In the genomic region with DNA sequence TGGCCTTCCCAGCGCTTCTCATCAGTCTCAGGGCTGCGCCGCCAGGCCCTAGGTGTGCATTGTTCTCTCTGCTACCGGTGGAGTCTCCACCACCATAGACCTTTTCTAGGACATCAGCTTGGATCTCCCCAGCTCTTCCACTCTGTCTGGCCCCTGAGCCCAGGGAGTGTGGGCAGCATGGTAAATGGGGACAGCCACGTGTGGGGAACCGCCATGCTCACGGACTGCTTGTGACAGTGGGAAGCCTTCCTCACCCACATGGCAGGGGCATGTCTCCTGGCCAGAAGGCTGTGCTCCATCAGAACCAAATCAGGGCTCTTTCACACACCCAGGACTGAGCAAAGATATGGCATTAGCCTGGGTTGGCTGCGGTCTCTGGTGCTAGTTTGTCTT, we compare ENCODE assay signal across 21 cellular contexts. TPM values are rescaled to one million over a fixed set of nuclear protein-coding genes. Genes with fewer than 3 reads are reported as not detected.
"Had no signal": no experiment of that assay in that cellular context is flagged by ENCODE, and none has a peak within 500 bp of the region (broad histone marks: within the 10 kb centered on the region; RNA-seq: fewer than 3 reads in every experiment).

No MANE protein-coding gene starts in this region.

- H3K4me1 Mint-ChIP-seq: activated CD4-positive, alpha-beta T cell treated with anti-CD3 and anti-CD28 coated beads, Interleukin-2, amount 10 ng/mL, durations not matched to agents 24 days and 14 days; activated naive CD8-positive, alpha-beta T cell treated with anti-CD3 and anti-CD28 coated beads, Interleukin-2, amount 10 ng/mL, durations not matched to agents 7 days and 5 days; mesothelial cell of epicardium had no signal

- H3K27me3 ChIP-seq: heart left ventricle, neutrophil, right lobe of liver, testis had no signal

- H3K36me3 Mint-ChIP-seq: activated naive CD8-positive, alpha-beta T cell treated with anti-CD3 and anti-CD28 coated beads, Interleukin-2, amount 10 ng/mL, durations not matched to agents 7 days and 5 days; mesothelial cell of epicardium had no signal

- H3K4me1 ChIP-seq: heart left ventricle, prostate gland, testis had no signal

- ATAC-seq: heart left ventricle, right lobe of liver had no signal

- H3K4me3 ChIP-seq: heart left ventricle, prostate gland, right lobe of liver, testis had no signal

- H3K9me3 ChIP-seq: heart left ventricle, neutrophil, prostate gland, right lobe of liver, testis had no signal

- H3K4me3 Mint-ChIP-seq: activated CD4-positive, alpha-beta T cell treated with anti-CD3 and anti-CD28 coated beads, Interleukin-2, amount 10 ng/mL, durations not matched to agents 24 days and 14 days; activated naive CD8-positive, alpha-beta T cell treated with anti-CD3 and anti-CD28 coated beads, Interleukin-2, amount 10 ng/mL, durations not matched to agents 7 days and 5 days; mesothelial cell of epicardium; stimulated activated naive CD8-positive, alpha-beta T cell treated with anti-CD3 and anti-CD28 coated beads, Interleukin-15, Interleukin-2, amounts not matched to agents 100 ng/mL and 50 ng/mL, for 24 hours had no signal

- DNase-seq: activated CD4-positive, alpha-beta T cell treated with anti-CD3 and anti-CD28 coated beads, Interleukin-2, amount 10 ng/mL, durations not matched to agents 24 days and 14 days; activated gamma-delta T cell treated with Interleukin-2 at 50 U/mL for 16 hours; activated naive CD8-positive, alpha-beta T cell treated with anti-CD3 and anti-CD28 coated beads, Interleukin-2, amount 10 ng/mL, durations not matched to agents 7 days and 5 days; activated T-cell treated with anti-CD3 and anti-CD28 coated beads, Interleukin-2, amount 50 U/mL, for 1 hour; foreskin melanocyte; stimulated activated CD4-positive, alpha-beta T cell treated with anti-CD3 and anti-CD28 coated beads, Interleukin-12 subunit alpha, Interleukin-12 subunit beta, amount 100 ng/mL, for 4 hours; T-helper 9 cell; testis had no signal

- H3K9me3 Mint-ChIP-seq: activated CD4-positive, alpha-beta T cell treated with anti-CD3 and anti-CD28 coated beads, Interleukin-2, amount 10 ng/mL, durations not matched to agents 24 days and 14 days; activated naive CD8-positive, alpha-beta T cell treated with anti-CD3 and anti-CD28 coated beads, Interleukin-2, amount 10 ng/mL, durations not matched to agents 7 days and 5 days; mesothelial cell of epicardium; stimulated activated naive CD8-positive, alpha-beta T cell treated with anti-CD3 and anti-CD28 coated beads, Interleukin-15, Interleukin-2, amounts not matched to agents 100 ng/mL and 50 ng/mL, for 24 hours had no signal

- H3K27ac ChIP-seq: heart left ventricle, neutrophil, prostate gland, right lobe of liver, RWPE1, testis had no signal

- H3K36me3 ChIP-seq: heart left ventricle, neutrophil, prostate gland, right lobe of liver had no signal

- H3K27ac Mint-ChIP-seq: activated CD4-positive, alpha-beta T cell treated with anti-CD3 and anti-CD28 coated beads, Interleukin-2, amount 10 ng/mL, durations not matched to agents 24 days and 14 days; activated naive CD8-positive, alpha-beta T cell treated with anti-CD3 and anti-CD28 coated beads, Interleukin-2, amount 10 ng/mL, durations not matched to agents 7 days and 5 days; mesothelial cell of epicardium; stimulated activated naive CD8-positive, alpha-beta T cell treated with anti-CD3 and anti-CD28 coated beads, Interleukin-15, Interleukin-2, amounts not matched to agents 100 ng/mL and 50 ng/mL, for 24 hours had no signal

- H3K27me3 Mint-ChIP-seq: activated naive CD8-positive, alpha-beta T cell treated with anti-CD3 and anti-CD28 coated beads, Interleukin-2, amount 10 ng/mL, durations not matched to agents 7 days and 5 days; stimulated activated naive CD8-positive, alpha-beta T cell treated with anti-CD3 and anti-CD28 coated beads, Interleukin-15, Interleukin-2, amounts not matched to agents 100 ng/mL and 50 ng/mL, for 24 hours had no signal

- FAIRE-seq: bronchial epithelial cell, endothelial cell of umbilical vein, keratinocyte had no signal

RNA-seq across cellular contexts. Expression of a gene that starts 51.3 kb away (rescaled TPM):
- total RNA-seq: activated CD4-positive, alpha-beta T cell treated with anti-CD3 and anti-CD28 coated beads, Interleukin-2, amount 10 ng/mL, durations not matched to agents 24 days and 14 days; activated CD8-positive, alpha-beta memory T cell treated with anti-CD3 and anti-CD28 coated beads for 36 hours; activated naive CD8-positive, alpha-beta T cell treated with anti-CD3 and anti-CD28 coated beads, Interleukin-2, amount 10 ng/mL, durations not matched to agents 7 days and 5 days; aorta; bronchial epithelial cell; endothelial cell of umbilical vein; heart left ventricle; mesothelial cell of epicardium; prostate gland; SK-MEL-5; testis had no signal
- polyA plus RNA-seq: aorta, endothelial cell of umbilical vein, heart left ventricle, keratinocyte had no signal
